ENCODE assay signal across 8 cellular contexts in the genomic region with DNA sequence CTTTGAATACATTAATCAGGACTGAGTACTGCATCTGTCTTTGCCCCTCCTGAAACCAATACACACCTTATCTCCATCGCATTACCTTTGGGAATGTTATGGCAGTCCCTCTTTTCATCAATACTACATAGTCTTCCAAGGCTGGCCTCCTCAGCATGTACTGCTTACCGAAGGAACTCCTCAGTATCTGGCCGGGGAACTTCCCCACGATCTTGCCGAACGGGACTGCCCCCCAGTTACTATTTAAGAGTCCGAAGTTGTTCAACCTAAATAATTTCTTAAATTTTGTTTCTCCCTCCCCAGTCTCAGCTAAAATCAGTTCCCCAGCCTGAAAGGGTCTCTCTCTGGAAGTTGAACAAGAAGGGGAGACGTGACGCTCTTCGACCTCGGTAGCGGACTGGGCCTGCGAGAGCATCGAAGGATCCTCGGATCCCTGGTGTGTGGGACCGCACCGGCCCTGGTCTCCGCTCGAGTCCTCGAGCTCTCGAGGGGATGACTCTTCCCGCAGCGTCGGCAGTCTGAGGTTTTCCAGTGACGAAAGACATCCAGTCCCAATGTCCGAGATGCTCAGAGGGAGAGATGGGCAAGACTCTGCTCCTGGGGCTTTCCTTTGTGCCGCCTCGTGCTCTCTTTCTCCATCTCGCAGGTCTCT. TPM values are rescaled to one million over a fixed set of nuclear protein-coding genes. Genes with fewer than 3 reads are reported as not detected.
DNase-seq lines count a peak whose midpoint lies in the region; ATAC-seq lines count a peak whose summit lies in the region.

No MANE protein-coding gene starts in this region.

- H3K4me1 ChIP-seq in ACC112 (ENCODE audit: control insufficient read depth, insufficient read depth, low read length, unreplicated experiment) = peaks cover 22% of the 10 kb centered on the region
- H3K4me1 ChIP-seq in duodenal mucosa (ENCODE audit: control insufficient read depth in 1 of 2, insufficient read depth in 2 of 2, low read length in 2 of 2) = peaks cover 20 to 23% of the 10 kb centered on the region in 2 donors
- peaks cover 20% of the 10 kb centered on the region for H3K4me1 ChIP-seq in muscle layer of colon (ENCODE audit: insufficient read depth, low read length)

- H3K9ac ChIP-seq in duodenal mucosa (ENCODE audit: low read depth in 1 of 2, low read length in 2 of 2) = peak overlapping the region; percentile 85 to 91
- H3K9ac ChIP-seq in muscle layer of colon (ENCODE audit: low read length) = peak overlapping the region; percentile 96

- DNase-seq in RKO (ENCODE audit: low spot score) (peak; percentile 67), MV-4-11 (lab: John Stamatoyannopoulos, UW) (no peak), H4 (ENCODE audit: low spot score) (no peak)

- H3K27ac ChIP-seq in ACC112 (ENCODE audit: low read depth, low read length) (peak overlapping the region; percentile 24; the same call in 1 of the 2 replicates), duodenal mucosa (ENCODE audit: low read depth, low read length) (no peak overlapping the region), muscle layer of colon (ENCODE audit: low read depth, low read length) (peak overlapping the region; percentile 71)

- H3K4me3 ChIP-seq in ACC112 (ENCODE audit: low read depth, low read length) = peak overlapping the region; percentile 88
- H3K4me3 ChIP-seq in duodenal mucosa (ENCODE audit: low read depth in 1 of 2, low read length in 2 of 2) = peak overlapping the region; percentile 98 to 100
- H3K4me3 ChIP-seq in muscle layer of colon (ENCODE audit: low read depth in 1 of 2, low read length in 2 of 2) = peak overlapping the region; percentile 89 to 100

- H3K79me2 ChIP-seq in ACC112 (ENCODE audit: control insufficient read depth, insufficient read depth, low read length, unreplicated experiment) = peaks cover 45% of the 10 kb centered on the region

- H3K9me3 ChIP-seq in duodenal mucosa (ENCODE audit: control insufficient read depth in 1 of 2, low read length in 2 of 2) (no peaks in the 10 kb centered on the region), muscle layer of colon (ENCODE audit: low read length) (no peaks in the 10 kb centered on the region)

- peak; percentile 7 for ATAC-seq in GM18502 (IDR thresholded peaks at IDR 0.05; ENCODE audit: poor library complexity, unreplicated experiment)
- peak; percentile 13 for ATAC-seq in HG03025 (IDR thresholded peaks at IDR 0.05; ENCODE audit: low FRiP score, unreplicated experiment)

- no peaks in the 10 kb centered on the region for H3K27me3 ChIP-seq in ACC112 (ENCODE audit: insufficient read depth, low read length)
- H3K27me3 ChIP-seq in duodenal mucosa (ENCODE audit: control insufficient read depth in 1 of 2, insufficient read depth in 2 of 2, low read length in 2 of 2) = no peaks in the 10 kb centered on the region
- no peaks in the 10 kb centered on the region for H3K27me3 ChIP-seq in muscle layer of colon (ENCODE audit: control insufficient read depth in 1 of 2, insufficient read depth in 2 of 2, low read length in 2 of 2)

- H2AFZ ChIP-seq in ACC112 (ENCODE audit: low read length, unreplicated experiment) = peak overlapping the region; percentile 54

- H3K36me3 ChIP-seq in ACC112 (ENCODE audit: insufficient read depth, low read length) (no peaks in the 10 kb centered on the region), duodenal mucosa (ENCODE audit: control insufficient read depth in 1 of 2, insufficient read depth in 2 of 2, low read length in 2 of 2) (no peaks in the 10 kb centered on the region), muscle layer of colon (ENCODE audit: insufficient read depth, low read length) (no peaks in the 10 kb centered on the region)

RNA-seq across cellular contexts. Expression of a gene that starts 0.5 kb away (rescaled TPM):
- 5.3 and 8.2 TPM in 2 replicates for total RNA-seq in H4 (2014; rRNA removed; shearing (Covaris generic))

RNA-seq across cellular contexts. Expression of a gene that starts 24.8 kb away (rescaled TPM):
- 35.8 and 53.2 TPM in 2 replicates for total RNA-seq in H4 (2014; rRNA removed; shearing (Covaris generic))

RNA-seq across cellular contexts. Expression of a gene that starts 59.0 kb away (rescaled TPM):
- not detected in 2 replicates for total RNA-seq in H4 (2014; rRNA removed; shearing (Covaris generic))
